Comparison of ENCODE assay signal across 22 cellular contexts in the genomic region with DNA sequence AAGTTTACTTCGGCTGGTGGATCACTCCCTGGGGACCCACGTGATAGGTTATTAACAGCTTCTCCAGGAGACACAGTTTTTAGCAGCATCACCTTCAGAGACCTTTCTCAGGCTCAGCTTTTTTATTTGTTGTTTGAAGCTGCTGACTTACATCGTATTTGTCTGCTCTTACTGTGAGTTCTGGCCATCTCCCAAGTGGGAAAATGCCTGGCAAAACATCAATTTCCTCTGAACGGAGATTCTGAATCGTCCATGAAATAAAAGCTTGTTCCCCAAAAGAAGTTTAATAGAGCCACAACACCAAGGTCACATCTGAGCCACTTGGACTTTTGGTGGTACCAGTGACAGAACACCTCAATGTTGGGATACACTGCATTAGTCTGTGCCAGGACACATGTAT.
"Had no signal": no experiment of that assay in that cellular context is flagged by ENCODE, and none has a peak within 500 bp of the region (broad histone marks: within the 10 kb centered on the region; RNA-seq: fewer than 3 reads in every experiment).

No MANE protein-coding gene starts in this region.

- H3K4me3 ChIP-seq: Peyer's patch had no signal

- ATAC-seq: activated T-helper 17 cell treated with anti-CD3 and anti-CD28 coated beads, Interleukin-2, amount 50 U/mL, for 72 hours; WTC11 had no signal

- DNase-seq: activated CD4-positive, alpha-beta memory T cell treated with anti-CD3 and anti-CD28 coated beads for 36 hours; activated CD4-positive, alpha-beta T cell treated with anti-CD3 and anti-CD28 coated beads for 48 hours; activated CD4-positive, CD25-positive, alpha-beta regulatory T cell treated with anti-CD3 and anti-CD28 coated beads, Interleukin-2, amount 50 U/mL, for 72 hours; activated CD8-positive, alpha-beta memory T cell treated with anti-CD3 and anti-CD28 coated beads for 24 hours; activated gamma-delta T cell; activated naive CD4-positive, alpha-beta T cell treated with anti-CD3 and anti-CD28 coated beads, Interleukin-2, amount 10 ng/mL, durations not matched to agents 7 days and 5 days; activated naive CD8-positive, alpha-beta T cell treated with anti-CD3 and anti-CD28 coated beads for 36 hours; activated T-cell treated with anti-CD3 and anti-CD28 coated beads for 4 hours; activated T-cell treated with anti-CD3 and anti-CD28 coated beads, Interleukin-2, amount 50 U/mL, for 48 hours; MM.1S; NCI-H1105; NCI-H1436; NCI-H1694 treated with DMSO at 0.1 percent for 48 hours; NCI-H2029 treated with DMSO at 0.1 percent for 48 hours; NCI-H345; NCI-H510A; NCI-H526 treated with DMSO at 0.1 percent for 48 hours; NCI-H82; Peyer's patch; SHP77 had no signal
